ENCODE assay signal across 22 cellular contexts in the genomic region with DNA sequence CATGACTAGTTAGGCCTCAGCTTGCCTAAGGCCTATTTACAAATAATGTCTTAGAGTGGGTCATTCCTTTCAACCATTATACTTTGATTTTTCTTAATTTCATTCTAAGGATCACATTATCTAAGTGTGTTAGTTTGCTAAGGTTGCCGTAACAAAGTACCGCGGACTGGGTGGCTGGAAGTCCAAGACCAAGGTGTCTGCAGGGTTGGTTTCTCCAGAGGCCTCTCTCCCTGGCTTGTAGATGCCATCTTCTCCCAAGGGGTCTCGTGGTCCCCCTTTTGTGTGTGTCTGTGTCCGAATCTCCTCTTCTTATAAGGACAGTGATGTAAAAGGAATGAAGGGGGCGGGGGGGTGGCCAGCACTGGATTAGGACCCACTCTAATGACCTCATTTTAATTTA.
"Had no signal": no experiment of that assay in that cellular context is flagged by ENCODE, and none has a peak within 500 bp of the region (broad histone marks: within the 10 kb centered on the region; RNA-seq: fewer than 3 reads in every experiment).

No MANE protein-coding gene starts in this region.

- H3K27ac ChIP-seq: colonic mucosa, coronary artery, dorsolateral prefrontal cortex, epithelial cell of prostate, esophagus muscularis mucosa, esophagus squamous epithelium, foreskin keratinocyte, gastrocnemius medialis, gastroesophageal sphincter, heart left ventricle, heart right ventricle had no signal

- H3K36me3 ChIP-seq: colonic mucosa, esophagus muscularis mucosa, esophagus squamous epithelium, gastrocnemius medialis, gastroesophageal sphincter, heart left ventricle, heart right ventricle had no signal

- H3K4me3 ChIP-seq: colonic mucosa, coronary artery, dorsolateral prefrontal cortex, esophagus muscularis mucosa, esophagus squamous epithelium, gastrocnemius medialis, gastroesophageal sphincter, heart left ventricle, heart right ventricle had no signal

- DNase-seq: colonic mucosa; cortex of kidney; dermis blood vessel endothelial cell; dorsolateral prefrontal cortex; effector CD4-positive, alpha-beta T cell; effector CD8-positive, alpha-beta T cell; effector memory CD4-positive, alpha-beta T cell; effector memory CD8-positive, alpha-beta T cell; endodermal cell; erythroblast; esophagus squamous epithelium; foreskin fibroblast; foreskin keratinocyte; foreskin melanocyte; gastrocnemius medialis; glutamatergic neuron; heart left ventricle; heart right ventricle had no signal

- H3K9me3 ChIP-seq: colonic mucosa, esophagus muscularis mucosa, esophagus squamous epithelium, gastrocnemius medialis had no signal

- H3K4me1 ChIP-seq: colonic mucosa, foreskin keratinocyte, gastrocnemius medialis had no signal
